In the genomic region with DNA sequence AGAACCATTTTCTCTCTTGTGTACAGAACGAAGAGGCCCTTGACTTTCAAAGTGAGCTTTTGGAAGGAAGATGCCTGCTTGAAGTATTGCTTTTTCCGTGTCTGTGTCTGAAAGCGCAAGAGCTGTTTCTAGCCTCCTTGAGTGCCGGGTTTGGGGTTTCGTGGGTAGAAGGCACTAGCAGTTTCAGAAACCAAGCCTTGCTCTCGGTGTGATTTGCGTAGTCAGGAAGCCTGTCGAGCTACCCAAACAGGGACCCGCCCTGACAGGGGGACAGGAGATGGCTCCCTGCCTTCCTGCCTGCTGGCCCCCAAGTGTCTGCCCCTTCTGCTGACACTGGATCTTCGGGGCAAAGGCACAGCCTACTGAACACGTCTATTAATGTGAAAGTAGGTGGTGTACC, we compare ENCODE assay signal across 11 cellular contexts.
DNase-seq lines count a peak whose midpoint lies in the region; ATAC-seq lines count a peak whose summit lies in the region.
"Had no signal": no experiment of that assay in that cellular context is flagged by ENCODE, and none has a peak within 500 bp of the region (broad histone marks: within the 10 kb centered on the region; RNA-seq: fewer than 3 reads in every experiment).

No MANE protein-coding gene starts in this region.

- WGBS in neuronal stem cell (ENCODE audit: extremely low coverage in 2 of 2, insufficient read length in 2 of 2, insufficient replicate concordance in 1 of 2), 2 donors, result no CpG with 5 or more reads among the region's 11 CpGs

- peak; percentile 95 for ATAC-seq in stimulated activated naive CD8-positive, alpha-beta T cell treated with anti-CD3 and anti-CD28 coated beads, Interleukin-15, amount 100 ng/mL, for 72 hours

- H2BK15ac ChIP-seq in neuronal stem cell (ENCODE audit: low read length), result no peak overlapping the region

- intact Hi-C loops in posterior cingulate gyrus (cut with DNase I), result no loop called here

- no peak overlapping the region for H3K4me2 ChIP-seq in neuronal stem cell (ENCODE audit: insufficient read depth, low read length, poor library complexity, severe bottlenecking)

- peaks cover 0 to 2% of the 10 kb centered on the region in 2 donors for H3K4me1 ChIP-seq in neuronal stem cell (ENCODE audit: control insufficient read depth in 2 of 2, insufficient read depth in 1 of 2, low read depth in 1 of 2, low read length in 2 of 2)

- H3K23ac ChIP-seq in neuronal stem cell (ENCODE audit: low read depth, low read length, poor library complexity), result no peak overlapping the region

- peaks cover 0 to 14% (median 0%) of the 10 kb centered on the region in 3 experiments for H3K27me3 ChIP-seq in neuronal stem cell (ENCODE audit: control insufficient read depth in 3 of 3, insufficient read depth in 3 of 3, low read depth in 1 of 3, low read length in 3 of 3)

- H3K14ac ChIP-seq in neuronal stem cell (ENCODE audit: low read length), result no peak overlapping the region

- H3K9ac ChIP-seq in neuronal stem cell (ENCODE audit: low read depth, low read length, poor library complexity), result no peak overlapping the region

- H3K4me1 Mint-ChIP-seq in immature natural killer cell, result peaks cover 59% of the 10 kb centered on the region in 2 donors
- H3K4me1 Mint-ChIP-seq in stimulated activated naive CD8-positive, alpha-beta T cell treated with anti-CD3 and anti-CD28 coated beads, Interleukin-15, amount 100 ng/mL, for 72 hours, result peaks cover 49% of the 10 kb centered on the region
- H3K4me1 Mint-ChIP-seq: neural crest cell had no signal

- H3K79me1 ChIP-seq in neuronal stem cell (ENCODE audit: low read depth, low read length), result no peaks in the 10 kb centered on the region

- H3K27ac Mint-ChIP-seq in immature natural killer cell, result peak overlapping the region; percentile 80 to 99 (median 96)
- H3K27ac Mint-ChIP-seq in stimulated activated naive CD8-positive, alpha-beta T cell treated with anti-CD3 and anti-CD28 coated beads, Interleukin-15, amount 100 ng/mL, for 72 hours, result peak overlapping the region in 1 of 2 donors; percentile 22

- H2AK5ac ChIP-seq in neuronal stem cell (ENCODE audit: low read depth, low read length), result no peak overlapping the region

- DNase-seq in activated T-cell treated with anti-CD3 and anti-CD28 coated beads for 1 hour (ENCODE audit: low read depth) (peak; percentile 20), activated T-cell treated with anti-CD3 and anti-CD28 coated beads for 4 hours (no peak), immature natural killer cell (peak; percentile 82 to 88 (median 87)), neuronal stem cell (ENCODE audit: low spot score) (no peak), inferior parietal cortex (ENCODE audit: extremely low spot score) (no peak), posterior cingulate gyrus (no peak)
- peak; percentile 33 to 48 for DNase-seq in activated CD4-positive, alpha-beta T cell treated with anti-CD3 and anti-CD28 coated beads, Interleukin-2, amount 50 U/mL, for 4 hours
- DNase-seq in stimulated activated naive CD8-positive, alpha-beta T cell treated with anti-CD3 and anti-CD28 coated beads, Interleukin-15, amount 100 ng/mL, for 72 hours, result peak; percentile 53 to 70
- DNase-seq: 8988T, head of caudate nucleus had no signal

- H2BK5ac ChIP-seq in neuronal stem cell (ENCODE audit: low read length), result no peak overlapping the region

- H2BK12ac ChIP-seq in neuronal stem cell (ENCODE audit: low read length), result no peak overlapping the region

- H3K4me3 ChIP-seq in neuronal stem cell (ENCODE audit: low read length in 2 of 2), result no peak overlapping the region

- H3K18ac ChIP-seq in neuronal stem cell (ENCODE audit: low read length), result no peak overlapping the region

- H4K8ac ChIP-seq in neuronal stem cell (ENCODE audit: low read depth, low read length), result no peak overlapping the region

- H3K9me3 ChIP-seq in neuronal stem cell (replicated peaks in 1 of 2; ENCODE audit: control insufficient read depth in 2 of 2, insufficient read depth in 1 of 2, low read depth in 1 of 2, low read length in 2 of 2), result no peaks in the 10 kb centered on the region

- H3K36me3 ChIP-seq in neuronal stem cell (replicated peaks in 1 of 2; ENCODE audit: control insufficient read depth in 2 of 2, insufficient read depth in 2 of 2, low read length in 2 of 2), result no peaks in the 10 kb centered on the region

- no peaks in the 10 kb centered on the region for H3K36me3 Mint-ChIP-seq in immature natural killer cell

- no peak overlapping the region for H4K91ac ChIP-seq in neuronal stem cell (ENCODE audit: low read depth, low read length, poor library complexity)

- no peak overlapping the region for H3K27ac ChIP-seq in neuronal stem cell (replicated peaks; ENCODE audit: low read length)

- no peaks in the 10 kb centered on the region for H3K9me3 Mint-ChIP-seq in immature natural killer cell
- no peaks in the 10 kb centered on the region for H3K9me3 Mint-ChIP-seq in stimulated activated naive CD8-positive, alpha-beta T cell treated with anti-CD3 and anti-CD28 coated beads, Interleukin-15, amount 100 ng/mL, for 72 hours
- H3K9me3 Mint-ChIP-seq: neural crest cell had no signal

- no peak overlapping the region for H2AFZ ChIP-seq in neuronal stem cell (ENCODE audit: low read length)

- H3K27me3 Mint-ChIP-seq in immature natural killer cell (ENCODE audit: low read depth in 3 of 3), result peaks cover 0 to 6% (median 4%) of the 10 kb centered on the region in 3 donors
- H3K27me3 Mint-ChIP-seq in stimulated activated naive CD8-positive, alpha-beta T cell treated with anti-CD3 and anti-CD28 coated beads, Interleukin-15, amount 100 ng/mL, for 72 hours, result peaks cover 86% of the 10 kb centered on the region

- peak overlapping the region; percentile 58 to 85 (median 80) for H3K4me3 Mint-ChIP-seq in immature natural killer cell
- H3K4me3 Mint-ChIP-seq in stimulated activated naive CD8-positive, alpha-beta T cell treated with anti-CD3 and anti-CD28 coated beads, Interleukin-15, amount 100 ng/mL, for 72 hours, result peak overlapping the region; percentile 42 to 63
- H3K4me3 Mint-ChIP-seq: neural crest cell had no signal

- H2BK120ac ChIP-seq in neuronal stem cell (ENCODE audit: low read depth, low read length), result no peak overlapping the region

- no peak overlapping the region for H3K4ac ChIP-seq in neuronal stem cell (ENCODE audit: low read length)

Comparison
In these comparisons a context has a peak if more than half of its experiments do, and no peak if none do; other contexts are left out.
1. DNase-seq: peak in activated T-cell treated with anti-CD3 and anti-CD28 coated beads for 1 hour (single experiment), activated CD4-positive, alpha-beta T cell treated with anti-CD3 and anti-CD28 coated beads, Interleukin-2, amount 50 U/mL, for 4 hours (2 of 2), immature natural killer cell (3 of 3) and stimulated activated naive CD8-positive, alpha-beta T cell treated with anti-CD3 and anti-CD28 coated beads, Interleukin-15, amount 100 ng/mL, for 72 hours (2 of 2); none in activated T-cell treated with anti-CD3 and anti-CD28 coated beads for 4 hours (single experiment), neuronal stem cell (single experiment), inferior parietal cortex (single experiment) and posterior cingulate gyrus (0 of 10).